In the genomic region with DNA sequence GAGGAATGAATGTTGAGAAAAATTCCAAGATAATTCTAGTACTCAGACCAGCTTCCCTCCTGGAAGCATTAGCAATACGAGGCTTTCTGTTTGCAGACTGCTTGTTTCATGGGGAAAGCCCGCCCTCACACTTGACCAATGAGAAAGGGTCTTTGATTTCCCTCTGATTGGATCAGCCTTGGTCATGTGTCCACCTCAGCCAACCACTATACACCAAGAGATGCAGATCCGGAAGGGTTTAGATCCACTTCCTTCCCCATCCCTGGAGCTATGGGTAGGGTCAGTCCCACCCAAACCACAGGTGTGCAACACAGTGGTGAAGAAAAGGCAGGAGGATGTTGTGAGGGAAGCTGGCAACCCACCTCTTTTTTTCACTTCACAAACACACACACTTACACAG, we compare ENCODE assay signal across 28 cellular contexts.
DNase-seq lines count a peak whose midpoint lies in the region; ATAC-seq, FAIRE-seq and TF ChIP-seq lines count a peak whose summit lies in the region.
"Had no signal": no experiment of that assay in that cellular context is flagged by ENCODE, and none has a peak within 500 bp of the region (broad histone marks: within the 10 kb centered on the region; RNA-seq: fewer than 3 reads in every experiment).

No MANE protein-coding gene starts in this region.

- H4K20me1 ChIP-seq in K562 (replicated peaks; ENCODE audit: control insufficient read depth, insufficient read depth, low read length), result no peaks in the 10 kb centered on the region
- H4K20me1 ChIP-seq: BLaER1 treated with 17β-estradiol and CSF1 and Interleukin-3, amounts not matched to agents 10 nM and 100 nM had no signal

- no peak for TF ChIP-seq CTCF in HL-60 (IDR thresholded peaks at IDR 0.05; ENCODE audit: insufficient read depth, low read length)
- TF ChIP-seq CTCF in K562 (IDR thresholded peaks at IDR 0.05 in 2 of 3, conservative IDR thresholded peaks at IDR 0.05 in 1 of 3; ENCODE audit: insufficient read depth in 2 of 3, low read depth in 1 of 3, low read length in 3 of 3), result no peak
- TF ChIP-seq CTCF in psoas muscle (IDR thresholded peaks at IDR 0.05), result no peak

- no peak overlapping the region for H3K4me3 ChIP-seq in HL-60 (replicated peaks; ENCODE audit: insufficient read depth, low read length)
- H3K4me3 ChIP-seq in K562, result no peak overlapping the region
- no peak overlapping the region for H3K4me3 ChIP-seq in psoas muscle
- H3K4me3 ChIP-seq: BLaER1 treated with 17β-estradiol and CSF1 and Interleukin-3, amounts not matched to agents 10 nM and 100 nM; GM23248; PC-9; SK-N-MC had no signal

- no peak overlapping the region for H3K4me2 ChIP-seq in K562 (ENCODE audit: insufficient read depth, low read length)
- H3K4me2 ChIP-seq: BLaER1 treated with 17β-estradiol and CSF1 and Interleukin-3, amounts not matched to agents 10 nM and 100 nM; PC-9 had no signal

- H3K9me1 ChIP-seq in K562 (ENCODE audit: control insufficient read depth, insufficient read depth, low read length), result no peaks in the 10 kb centered on the region

- H3K27me3 ChIP-seq in HL-60 (ENCODE audit: insufficient read depth, poor library complexity, severe bottlenecking) (no peaks in the 10 kb centered on the region), K562 (ENCODE audit: control insufficient read depth in 2 of 2, insufficient read depth in 2 of 2, low read length in 2 of 2) (peaks cover 3 to 18% of the 10 kb centered on the region in 2 experiments; a peak in 3 of 5 replicates), psoas muscle (ENCODE audit: insufficient read depth in 3 of 3, low read length in 2 of 3) (peaks cover 0 to 8% (median 0%) of the 10 kb centered on the region in 3 donors)
- H3K27me3 ChIP-seq: BLaER1 treated with 17β-estradiol and CSF1 and Interleukin-3, amounts not matched to agents 10 nM and 100 nM had no signal

- H3K79me2 ChIP-seq in K562 (ENCODE audit: control insufficient read depth, insufficient read depth, low read length), result no peaks in the 10 kb centered on the region

- POLR2A ChIA-PET in K562 (lab: Yijun Ruan, JAX), result interaction anchor here (0.7 kb wide), 1 partner anchor 320 kb away, joined by 3 read pairs; the partner anchor contains the start of gene UNC45A

- TF ChIP-seq EP300 in K562 (IDR thresholded peaks at IDR 0.05; ENCODE audit: low read length), result no peak

- 0% methylated on average over 3 of the region's 3 CpGs for WGBS in K562 (ENCODE audit: insufficient coverage, low coverage, missing lambda C conversion rate)
- 70 to 71% (median 70%) methylated on average over 3 of the region's 3 CpGs for WGBS in psoas muscle, 3 donors

- ATAC-seq in K562, result peak; percentile 65
- ATAC-seq in sciatic nerve, result no peak
- no peak for ATAC-seq in psoas muscle
- ATAC-seq: HepG2 had no signal

- DNase-seq in HL-60 (ENCODE audit: low read depth in 1 of 2, low spot score in 1 of 2) (peak in 1 of 2 experiments; percentile 67), NAMALWA (ENCODE audit: low spot score) (peak; percentile 70), K562 (ENCODE audit: extremely low read depth in 1 of 4, low spot score in 3 of 4) (peak in 3 of 4 experiments; percentile 10 to 23 (median 18)), HTR-8/SVneo (ENCODE audit: insufficient read length, low spot score) (no peak), GM12892 (ENCODE audit: insufficient read length) (no peak), sciatic nerve (ENCODE audit: low spot score) (no peak), psoas muscle (no peak)
- DNase-seq: ACHN; Caco-2; CD4-positive, alpha-beta memory T cell; DMS 273 treated with DMSO at 0.1 percent for 48 hours; DMS79 treated with DMSO at 0.1 percent for 48 hours; GM23248; Kasumi-1; NCI-H1092; NCI-H1436; NCI-H187 treated with DMSO at 0.1 percent for 48 hours; NCI-H2107; NCI-H446 treated with DMSO at 0.1 percent for 48 hours; NCI-H526 treated with DMSO at 0.1 percent for 48 hours; PC-9; RPMI8226; SHP77; SW 1271 had no signal

- H3K27ac ChIP-seq in HL-60 (replicated peaks) (peak overlapping the region; percentile 67), K562 (ENCODE audit: extremely low read depth, low read depth, low read length) (no peak overlapping the region), psoas muscle (no peak overlapping the region)
- H3K27ac ChIP-seq: BLaER1 treated with 17β-estradiol and CSF1 and Interleukin-3, amounts not matched to agents 10 nM and 100 nM; GM23248; PC-9; SK-N-MC had no signal

- no TSS peak for BruUV-seq in K562 (replicated peaks; lab: Mats Ljungman, UMichigan)

- intact Hi-C loops in K562 (cut with micrococcal nuclease), result no loop called here
- intact Hi-C loops in sciatic nerve (cut with DNase I), result no loop called here
- intact Hi-C loops in psoas muscle (cut with DNase I), result loop anchor here in 1 of 2 donors (1.0 kb wide), 1 partner anchor 24 kb away; no protein-coding TSS in a partner anchor

- TF ChIP-seq POLR2A in K562 (conservative IDR thresholded peaks at IDR 0.05), result no peak
- TF ChIP-seq POLR2A in GM12892 (IDR thresholded peaks at IDR 0.05; ENCODE audit: low read depth, low read length), result no peak

- no peak for TF ChIP-seq RAD21 in K562 (CRISPR knock-in tag; conservative IDR thresholded peaks at IDR 0.05 in 1 of 2, IDR thresholded peaks at IDR 0.05 in 1 of 2)

- no peaks in the 10 kb centered on the region for H3K36me3 ChIP-seq in K562 (ENCODE audit: control insufficient read depth, insufficient read depth, low read length)
- H3K36me3 ChIP-seq in psoas muscle (ENCODE audit: insufficient read depth in 1 of 2, low read depth in 1 of 2), result no peaks in the 10 kb centered on the region
- H3K36me3 ChIP-seq: BLaER1 treated with 17β-estradiol and CSF1 and Interleukin-3, amounts not matched to agents 10 nM and 100 nM had no signal

- no peak overlapping the region for H3K9ac ChIP-seq in K562 (ENCODE audit: insufficient read depth in 1 of 2, low read depth in 2 of 2, low read length in 2 of 2)
- H3K9ac ChIP-seq: BLaER1 treated with 17β-estradiol and CSF1 and Interleukin-3, amounts not matched to agents 10 nM and 100 nM; GM23248 had no signal

- H3K9me3 ChIP-seq in K562 (replicated peaks; ENCODE audit: control insufficient read depth, insufficient read depth, low read depth, low read length), result no peaks in the 10 kb centered on the region
- no peaks in the 10 kb centered on the region for H3K9me3 ChIP-seq in psoas muscle
- H3K9me3 ChIP-seq: BLaER1 treated with 17β-estradiol and CSF1 and Interleukin-3, amounts not matched to agents 10 nM and 100 nM; Caco-2 had no signal

- in situ Hi-C loops in K562 (cut with MboI), result no loop called here

- H2AFZ ChIP-seq in K562 (ENCODE audit: low read depth, low read length), result 0 out of 2 replicates have a peak overlapping the region, but pooled peaks have one; percentile 9
- H2AFZ ChIP-seq: GM23248, PC-9 had no signal

- CTCF ChIA-PET in K562 (lab: Yijun Ruan, JAX; ENCODE audit: low intra/inter-chr PET ratio), result no interaction called here

- no peak for FAIRE-seq in K562 (lab: Jason Lieb, UNC)
- no peak for FAIRE-seq in HTR-8/SVneo (lab: Jason Lieb, UNC)
- FAIRE-seq in GM12892 (lab: Jason Lieb, UNC), result no peak
- FAIRE-seq: GM12891, HepG2 had no signal

- H3K4me1 ChIP-seq in K562 (replicated peaks in 1 of 2; ENCODE audit: control insufficient read depth in 2 of 2, insufficient read depth in 2 of 2, low read length in 2 of 2) (no peaks in the 10 kb centered on the region), psoas muscle (no peaks in the 10 kb centered on the region)
- H3K4me1 ChIP-seq: Caco-2 had no signal

TF ChIP-seq in K562, 482 proteins besides CTCF, POLR2A, EP300 and RAD21:
- TF ChIP-seq, protein P1, sequence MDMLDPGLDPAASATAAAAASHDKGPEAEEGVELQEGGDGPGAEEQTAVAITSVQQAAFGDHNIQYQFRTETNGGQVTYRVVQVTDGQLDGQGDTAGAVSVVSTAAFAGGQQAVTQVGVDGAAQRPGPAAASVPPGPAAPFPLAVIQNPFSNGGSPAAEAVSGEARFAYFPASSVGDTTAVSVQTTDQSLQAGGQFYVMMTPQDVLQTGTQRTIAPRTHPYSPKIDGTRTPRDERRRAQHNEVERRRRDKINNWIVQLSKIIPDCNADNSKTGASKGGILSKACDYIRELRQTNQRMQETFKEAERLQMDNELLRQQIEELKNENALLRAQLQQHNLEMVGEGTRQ (CRISPR knock-in tag; IDR thresholded peaks at IDR 0.05), result peak; percentile 77
- no peak for TF ChIP-seq MAFF (IDR thresholded peaks at IDR 0.05; ENCODE audit: low read length)
- TF ChIP-seq, protein P2, sequence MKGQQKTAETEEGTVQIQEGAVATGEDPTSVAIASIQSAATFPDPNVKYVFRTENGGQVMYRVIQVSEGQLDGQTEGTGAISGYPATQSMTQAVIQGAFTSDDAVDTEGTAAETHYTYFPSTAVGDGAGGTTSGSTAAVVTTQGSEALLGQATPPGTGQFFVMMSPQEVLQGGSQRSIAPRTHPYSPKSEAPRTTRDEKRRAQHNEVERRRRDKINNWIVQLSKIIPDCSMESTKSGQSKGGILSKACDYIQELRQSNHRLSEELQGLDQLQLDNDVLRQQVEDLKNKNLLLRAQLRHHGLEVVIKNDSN (CRISPR knock-in tag; IDR thresholded peaks at IDR 0.05), result peak; percentile 38; the same call in 1 of the 2 replicates
- TF ChIP-seq NR2C2 (CRISPR knock-in tag; IDR thresholded peaks at IDR 0.05), result no peak
- TF ChIP-seq NR2C2 (tag; IDR thresholded peaks at IDR 0.05), result peak; percentile 18; the same call in 1 of the 2 replicates
- TF ChIP-seq TAF15 (IDR thresholded peaks at IDR 0.05; ENCODE audit: low read depth, low read length), result no peak
- no peak for TF ChIP-seq PHF8 (IDR thresholded peaks at IDR 0.05; ENCODE audit: borderline replicate concordance, low read length)

Comparison
In these comparisons a context has a peak if more than half of its experiments do, and no peak if none do; other contexts are left out.
1. DNase-seq: peak in NAMALWA (single experiment) and K562 (3 of 4); none in HTR-8/SVneo (single experiment), GM12892 (single experiment), sciatic nerve (single experiment) and psoas muscle (0 of 2).